Comparison of ENCODE assay signal across 1 cellular context in the genomic region with DNA sequence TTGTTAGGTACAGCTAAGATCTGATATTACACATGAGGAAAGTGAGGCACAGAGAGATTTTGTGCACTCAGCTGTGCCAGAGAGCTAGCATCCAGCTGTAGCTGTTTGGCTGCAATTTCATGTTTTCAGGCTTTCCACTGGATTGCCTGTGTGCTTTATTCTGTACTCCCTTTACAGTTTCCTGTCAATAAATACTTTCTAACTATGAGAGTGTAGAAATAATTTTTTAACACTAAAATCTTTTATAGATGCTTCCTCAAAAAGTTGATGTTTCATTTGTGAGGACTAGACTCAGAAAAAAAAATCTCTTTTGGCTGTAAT.
TF ChIP-seq lines count a peak whose summit lies in the region.

No MANE protein-coding gene starts in this region.

TF ChIP-seq in SK-N-SH, 30 proteins besides CTCF, POLR2A, EP300 and RAD21 (continued from another document):
- TF ChIP-seq, protein P1, sequence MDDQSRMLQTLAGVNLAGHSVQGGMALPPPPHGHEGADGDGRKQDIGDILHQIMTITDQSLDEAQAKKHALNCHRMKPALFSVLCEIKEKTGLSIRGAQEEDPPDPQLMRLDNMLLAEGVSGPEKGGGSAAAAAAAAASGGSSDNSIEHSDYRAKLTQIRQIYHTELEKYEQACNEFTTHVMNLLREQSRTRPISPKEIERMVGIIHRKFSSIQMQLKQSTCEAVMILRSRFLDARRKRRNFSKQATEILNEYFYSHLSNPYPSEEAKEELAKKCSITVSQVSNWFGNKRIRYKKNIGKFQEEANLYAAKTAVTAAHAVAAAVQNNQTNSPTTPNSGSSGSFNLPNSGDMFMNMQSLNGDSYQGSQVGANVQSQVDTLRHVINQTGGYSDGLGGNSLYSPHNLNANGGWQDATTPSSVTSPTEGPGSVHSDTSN (IDR thresholded peaks at IDR 0.05) = no peak
- TF ChIP-seq, protein P2, sequence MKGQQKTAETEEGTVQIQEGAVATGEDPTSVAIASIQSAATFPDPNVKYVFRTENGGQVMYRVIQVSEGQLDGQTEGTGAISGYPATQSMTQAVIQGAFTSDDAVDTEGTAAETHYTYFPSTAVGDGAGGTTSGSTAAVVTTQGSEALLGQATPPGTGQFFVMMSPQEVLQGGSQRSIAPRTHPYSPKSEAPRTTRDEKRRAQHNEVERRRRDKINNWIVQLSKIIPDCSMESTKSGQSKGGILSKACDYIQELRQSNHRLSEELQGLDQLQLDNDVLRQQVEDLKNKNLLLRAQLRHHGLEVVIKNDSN (IDR thresholded peaks at IDR 0.05; ENCODE audit: borderline replicate concordance, low read depth) = no peak
- TF ChIP-seq GATA2 (CRISPR knock-in tag; IDR thresholded peaks at IDR 0.05) (no peak), JUND (IDR thresholded peaks at IDR 0.05) (no peak), MEF2A (IDR thresholded peaks at IDR 0.05; ENCODE audit: borderline replicate concordance, low read depth) (no peak), RXRA (IDR thresholded peaks at IDR 0.05; ENCODE audit: borderline replicate concordance, low read depth) (no peak), SMC3 (IDR thresholded peaks at IDR 0.05; ENCODE audit: low read depth, low read length) (no peak), YY1 (IDR thresholded peaks at IDR 0.05; ENCODE audit: low read depth) (no peak)
